ENCODE assay signal across 8 cellular contexts in the genomic region with DNA sequence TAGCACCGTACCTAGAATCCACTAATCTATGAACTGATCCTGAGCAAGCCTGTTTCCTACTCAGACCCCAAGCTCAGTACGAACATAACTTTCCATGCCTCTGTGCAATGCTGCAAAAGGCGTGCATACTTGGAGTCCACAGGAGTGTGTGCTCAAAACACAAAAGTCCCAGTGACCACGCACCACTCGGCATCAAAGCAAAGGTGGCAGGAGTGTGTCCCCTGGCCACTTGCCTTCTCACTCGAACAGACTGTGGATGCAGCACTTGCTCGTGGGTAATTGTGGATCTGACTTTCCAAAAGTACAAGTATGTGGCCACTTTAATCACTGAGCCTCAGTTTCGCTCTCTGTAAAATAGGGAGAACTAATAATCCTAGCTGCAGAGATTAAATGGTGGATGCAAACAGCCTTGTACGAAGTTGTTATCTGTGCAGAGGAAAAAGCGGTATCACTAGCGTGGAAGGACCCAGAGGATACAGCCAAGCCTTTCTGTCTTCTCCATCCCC. TPM values are rescaled to one million over a fixed set of nuclear protein-coding genes. Genes with fewer than 3 reads are reported as not detected.
A peak's percentile ranks its signal among the peaks of the same experiment; 100 is the strongest.
DNase-seq lines count a peak whose midpoint lies in the region; ATAC-seq, FAIRE-seq and TF ChIP-seq lines count a peak whose summit lies in the region.

No MANE protein-coding gene starts in this region.

- WGBS in liver = 32% methylated on average over 11 of the region's 11 CpGs
- 47% methylated on average over 11 of the region's 11 CpGs for WGBS in thymus

- peak overlapping the region; percentile 95 for H3K9ac ChIP-seq in astrocyte (ENCODE audit: low read length)
- H3K9ac ChIP-seq in liver (ENCODE audit: low read depth in 1 of 2, low read length in 2 of 2) = peak overlapping the region; percentile 93 to 96

- H3K4me1 ChIP-seq in astrocyte (ENCODE audit: insufficient read depth, low read length) = peaks cover 5% of the 10 kb centered on the region
- H3K4me1 ChIP-seq in liver (ENCODE audit: control insufficient read depth in 4 of 4, insufficient read depth in 4 of 4, low read length in 3 of 4) = peaks cover 9 to 26% (median 12%) of the 10 kb centered on the region in 4 donors
- peaks cover 14% of the 10 kb centered on the region for H3K4me1 ChIP-seq in thymus (ENCODE audit: control insufficient read depth, insufficient read depth, low read length)

- H3K27me3 ChIP-seq in astrocyte (ENCODE audit: insufficient read depth, low read length) = no peaks in the 10 kb centered on the region
- no peaks in the 10 kb centered on the region for H3K27me3 ChIP-seq in liver (ENCODE audit: control insufficient read depth in 4 of 4, insufficient read depth in 4 of 4, low read length in 3 of 4)
- H3K27me3 ChIP-seq in thymus (ENCODE audit: control insufficient read depth, insufficient read depth) = no peaks in the 10 kb centered on the region

- TF ChIP-seq CTCF in astrocyte (IDR thresholded peaks at IDR 0.05; ENCODE audit: insufficient read depth, low read depth, low read length) = no peak
- no peak for TF ChIP-seq CTCF in liver (IDR thresholded peaks at IDR 0.05; ENCODE audit: low read depth, low read length, missing input control)

- H4K20me1 ChIP-seq in astrocyte (ENCODE audit: insufficient read depth, low read length) = no peaks in the 10 kb centered on the region

- H3K9me3 Mint-ChIP-seq in activated CD4-positive, alpha-beta T cell treated with anti-CD3 and anti-CD28 coated beads, Interleukin-2, amount 10 ng/mL, durations not matched to agents 7 days and 5 days = peaks cover 14% of the 10 kb centered on the region
- H3K9me3 Mint-ChIP-seq in astrocyte (ENCODE audit: unreplicated experiment) = no peaks in the 10 kb centered on the region

- no peaks in the 10 kb centered on the region for H3K27me3 Mint-ChIP-seq in activated CD4-positive, alpha-beta T cell treated with anti-CD3 and anti-CD28 coated beads, Interleukin-2, amount 10 ng/mL, durations not matched to agents 7 days and 5 days
- H3K27me3 Mint-ChIP-seq in astrocyte (ENCODE audit: low read depth, unreplicated experiment) = peaks cover 6% of the 10 kb centered on the region

- peak overlapping the region; percentile 99 for H3K27ac Mint-ChIP-seq in activated CD4-positive, alpha-beta T cell treated with anti-CD3 and anti-CD28 coated beads, Interleukin-2, amount 10 ng/mL, durations not matched to agents 7 days and 5 days
- peak overlapping the region; percentile 99 for H3K27ac Mint-ChIP-seq in astrocyte (ENCODE audit: unreplicated experiment)

- no peak for FAIRE-seq in astrocyte (lab: Jason Lieb, UNC)

- H3K27ac ChIP-seq in astrocyte (ENCODE audit: low read depth, low read length) (peak overlapping the region; percentile 98), liver (ENCODE audit: low read depth in 1 of 2, low read length in 2 of 2) (peak overlapping the region; percentile 98 to 99), thymus (ENCODE audit: low read depth) (peak overlapping the region; percentile 99)

- TF ChIP-seq RAD21 in liver (IDR thresholded peaks at IDR 0.05) = no peak

- peaks cover 9% of the 10 kb centered on the region for H3K79me2 ChIP-seq in astrocyte (ENCODE audit: insufficient read depth, low read length)

- POLR2A ChIA-PET in activated CD4-positive, alpha-beta T cell treated with anti-CD3 and anti-CD28 coated beads, Interleukin-2, amount 10 ng/mL, durations not matched to agents 7 days and 5 days (lab: Charles Lee) = interaction anchor here (0.6 to 1.4 kb wide), 3 partner anchors 28 to 32 kb away, joined by 3 to 6 read pairs (median 4); no protein-coding TSS in a partner anchor

- peaks cover 45% of the 10 kb centered on the region for H3K36me3 Mint-ChIP-seq in activated CD4-positive, alpha-beta T cell treated with anti-CD3 and anti-CD28 coated beads, Interleukin-2, amount 10 ng/mL, durations not matched to agents 7 days and 5 days (ENCODE audit: low read depth)
- H3K36me3 Mint-ChIP-seq in astrocyte (ENCODE audit: low read depth, unreplicated experiment) = no peaks in the 10 kb centered on the region

- peak overlapping the region; percentile 97 for H3K4me3 Mint-ChIP-seq in activated CD4-positive, alpha-beta T cell treated with anti-CD3 and anti-CD28 coated beads, Interleukin-2, amount 10 ng/mL, durations not matched to agents 7 days and 5 days
- H3K4me3 Mint-ChIP-seq in astrocyte (ENCODE audit: unreplicated experiment) = peak overlapping the region; percentile 98

- no peaks in the 10 kb centered on the region for H3K9me3 ChIP-seq in astrocyte (ENCODE audit: insufficient read depth, low read depth, low read length)
- no peaks in the 10 kb centered on the region for H3K9me3 ChIP-seq in liver (ENCODE audit: control insufficient read depth in 4 of 4, low read length in 3 of 4)
- H3K9me3 ChIP-seq in thymus (ENCODE audit: control insufficient read depth) = no peaks in the 10 kb centered on the region

- peaks cover 66% of the 10 kb centered on the region for H3K4me1 Mint-ChIP-seq in activated CD4-positive, alpha-beta T cell treated with anti-CD3 and anti-CD28 coated beads, Interleukin-2, amount 10 ng/mL, durations not matched to agents 7 days and 5 days
- peaks cover 7% of the 10 kb centered on the region for H3K4me1 Mint-ChIP-seq in astrocyte (ENCODE audit: low read depth, unreplicated experiment)

- H3K4me2 ChIP-seq in astrocyte (ENCODE audit: low read length) = peak overlapping the region; percentile 95

- CTCF ChIA-PET in activated CD4-positive, alpha-beta T cell treated with anti-CD3 and anti-CD28 coated beads, Interleukin-2, amount 10 ng/mL, durations not matched to agents 7 days and 5 days (lab: Charles Lee) = interaction anchor here (0.6 to 2.4 kb wide), 12 partner anchors 12 to 167 kb away, joined by 3 to 8 read pairs (median 3); no protein-coding TSS in a partner anchor

- H3K4me3 ChIP-seq in astrocyte (ENCODE audit: insufficient read depth, low read depth, low read length) (peak overlapping the region; percentile 93), liver (ENCODE audit: low read depth in 1 of 3, low read length in 3 of 3) (peak overlapping the region; percentile 62 to 96 (median 80)), thymus (ENCODE audit: low read length) (peak overlapping the region; percentile 90)

- DNase-seq in activated CD4-positive, alpha-beta T cell treated with anti-CD3 and anti-CD28 coated beads, Interleukin-2, amount 10 ng/mL, durations not matched to agents 7 days and 5 days = no peak
- no peak for DNase-seq in activated CD4-positive, alpha-beta T cell treated with anti-CD3 and anti-CD28 coated beads, Interleukin-2, amount 50 U/mL, for 48 hours
- DNase-seq in astrocyte (ENCODE audit: low read depth) (no peak), midbrain (lab: John Stamatoyannopoulos, UW) (no peak)
- no peak for DNase-seq in effector CD8-positive, alpha-beta T cell (lab: John Stamatoyannopoulos, UW)

- no peak for ATAC-seq in GM19397 (IDR thresholded peaks at IDR 0.05; ENCODE audit: unreplicated experiment)

- H2AFZ ChIP-seq in astrocyte (ENCODE audit: low read depth, low read length) = peak overlapping the region; percentile 97

- H3K36me3 ChIP-seq in astrocyte (ENCODE audit: insufficient read depth, low read length) (no peaks in the 10 kb centered on the region), liver (ENCODE audit: control insufficient read depth in 4 of 4, insufficient read depth in 3 of 4, low read depth in 1 of 4, low read length in 3 of 4) (no peaks in the 10 kb centered on the region), thymus (ENCODE audit: control insufficient read depth, insufficient read depth) (no peaks in the 10 kb centered on the region)

TF ChIP-seq in liver, 16 proteins besides CTCF, POLR2A, EP300 and RAD21 (continues in another document):
- no peak for TF ChIP-seq TAF1 (conservative IDR thresholded peaks at IDR 0.05)
- TF ChIP-seq, protein P1, sequence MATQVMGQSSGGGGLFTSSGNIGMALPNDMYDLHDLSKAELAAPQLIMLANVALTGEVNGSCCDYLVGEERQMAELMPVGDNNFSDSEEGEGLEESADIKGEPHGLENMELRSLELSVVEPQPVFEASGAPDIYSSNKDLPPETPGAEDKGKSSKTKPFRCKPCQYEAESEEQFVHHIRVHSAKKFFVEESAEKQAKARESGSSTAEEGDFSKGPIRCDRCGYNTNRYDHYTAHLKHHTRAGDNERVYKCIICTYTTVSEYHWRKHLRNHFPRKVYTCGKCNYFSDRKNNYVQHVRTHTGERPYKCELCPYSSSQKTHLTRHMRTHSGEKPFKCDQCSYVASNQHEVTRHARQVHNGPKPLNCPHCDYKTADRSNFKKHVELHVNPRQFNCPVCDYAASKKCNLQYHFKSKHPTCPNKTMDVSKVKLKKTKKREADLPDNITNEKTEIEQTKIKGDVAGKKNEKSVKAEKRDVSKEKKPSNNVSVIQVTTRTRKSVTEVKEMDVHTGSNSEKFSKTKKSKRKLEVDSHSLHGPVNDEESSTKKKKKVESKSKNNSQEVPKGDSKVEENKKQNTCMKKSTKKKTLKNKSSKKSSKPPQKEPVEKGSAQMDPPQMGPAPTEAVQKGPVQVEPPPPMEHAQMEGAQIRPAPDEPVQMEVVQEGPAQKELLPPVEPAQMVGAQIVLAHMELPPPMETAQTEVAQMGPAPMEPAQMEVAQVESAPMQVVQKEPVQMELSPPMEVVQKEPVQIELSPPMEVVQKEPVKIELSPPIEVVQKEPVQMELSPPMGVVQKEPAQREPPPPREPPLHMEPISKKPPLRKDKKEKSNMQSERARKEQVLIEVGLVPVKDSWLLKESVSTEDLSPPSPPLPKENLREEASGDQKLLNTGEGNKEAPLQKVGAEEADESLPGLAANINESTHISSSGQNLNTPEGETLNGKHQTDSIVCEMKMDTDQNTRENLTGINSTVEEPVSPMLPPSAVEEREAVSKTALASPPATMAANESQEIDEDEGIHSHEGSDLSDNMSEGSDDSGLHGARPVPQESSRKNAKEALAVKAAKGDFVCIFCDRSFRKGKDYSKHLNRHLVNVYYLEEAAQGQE (IDR thresholded peaks at IDR 0.05) = no peak
- TF ChIP-seq YY1 (IDR thresholded peaks at IDR 0.05) = no peak
- TF ChIP-seq EGR1 (IDR thresholded peaks at IDR 0.05; ENCODE audit: low read depth in 2 of 2) = no peak
- TF ChIP-seq HNF4G (IDR thresholded peaks at IDR 0.05) = no peak
- TF ChIP-seq FOXA2 (IDR thresholded peaks at IDR 0.05) = no peak
- TF ChIP-seq JUND (IDR thresholded peaks at IDR 0.05) = no peak
- no peak for TF ChIP-seq GABPA (IDR thresholded peaks at IDR 0.05 in 1 of 2, conservative IDR thresholded peaks at IDR 0.05 in 1 of 2)
- no peak for TF ChIP-seq RXRA (IDR thresholded peaks at IDR 0.05)
- no peak for TF ChIP-seq HNF4A (conservative IDR thresholded peaks at IDR 0.05)
- no peak for TF ChIP-seq FOXA1 (IDR thresholded peaks at IDR 0.05)
- TF ChIP-seq, protein P2, sequence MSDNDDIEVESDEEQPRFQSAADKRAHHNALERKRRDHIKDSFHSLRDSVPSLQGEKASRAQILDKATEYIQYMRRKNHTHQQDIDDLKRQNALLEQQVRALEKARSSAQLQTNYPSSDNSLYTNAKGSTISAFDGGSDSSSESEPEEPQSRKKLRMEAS (IDR thresholded peaks at IDR 0.05) = no peak
- no peak for TF ChIP-seq SP1 (IDR thresholded peaks at IDR 0.05)

RNA-seq across cellular contexts. Expression of gene KDM8, which starts 0.3 kb away (rescaled TPM):
- total RNA-seq in activated CD4-positive, alpha-beta T cell treated with anti-CD3 and anti-CD28 coated beads, Interleukin-2, amount 10 ng/mL, durations not matched to agents 7 days and 5 days = 10 to 100 TPM; 22.5 to 25.0 TPM
- 3.4 and 4.3 TPM in 2 replicates for total RNA-seq in astrocyte
- 100 to 1,000 TPM in 1 of 2 donors, 1 to 10 TPM in 1; 4.6 to 198 TPM for total RNA-seq in liver
- 10 to 100 TPM; 96.7 to 98.7 TPM for polyA plus RNA-seq in liver
- polyA plus RNA-seq in thymus = 7.1 TPM
